8 cellular contexts compared by ENCODE assay signal in the genomic region with DNA sequence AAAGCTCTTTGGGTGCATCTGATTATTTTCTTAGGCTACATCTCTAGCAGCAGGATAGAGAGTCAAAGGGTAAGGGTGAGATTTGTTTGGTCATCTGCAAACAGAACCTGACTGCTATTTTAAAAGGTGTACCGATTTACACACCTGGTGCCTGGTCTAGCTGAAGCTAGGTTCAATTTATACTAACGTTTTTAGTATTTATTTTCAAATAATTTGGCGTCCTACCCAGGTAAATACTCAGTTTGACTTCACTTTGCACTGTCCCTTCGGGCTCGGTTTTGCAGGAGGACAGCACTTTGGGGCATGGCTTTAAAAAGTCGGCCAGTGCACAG. TPM values are rescaled to one million over a fixed set of nuclear protein-coding genes. Genes with fewer than 3 reads are reported as not detected.
DNase-seq lines count a peak whose midpoint lies in the region; ATAC-seq, FAIRE-seq and TF ChIP-seq lines count a peak whose summit lies in the region.

No MANE protein-coding gene starts in this region.

- H4K20me1 ChIP-seq in H1 (replicated peaks in 1 of 2; ENCODE audit: control insufficient read depth in 1 of 2, insufficient read depth in 2 of 2, low read length in 2 of 2): peaks cover 0 to 5% of the 10 kb centered on the region in 2 experiments

- H3K4me2 ChIP-seq in H1 (ENCODE audit: insufficient read depth in 1 of 2, low read depth in 2 of 2, low read length in 2 of 2): peak overlapping the region; percentile 88 to 93

- no peak overlapping the region for H2BK20ac ChIP-seq in H1 (ENCODE audit: low read length)

- TSS peak; percentile 80 for BruUV-seq in Caco-2 (replicated peaks; lab: Mats Ljungman, UMichigan)

- peaks cover 19 to 40% of the 10 kb centered on the region in 2 experiments for H3K79me2 ChIP-seq in H1 (ENCODE audit: control insufficient read depth in 1 of 2, insufficient read depth in 2 of 2, low read length in 2 of 2)

- peak overlapping the region; percentile 77; the same call in 1 of the 2 replicates for H2BK12ac ChIP-seq in H1 (ENCODE audit: low read depth, low read length)

- no peak for TF ChIP-seq EP300 in H1 (IDR thresholded peaks at IDR 0.05; ENCODE audit: borderline replicate concordance in 1 of 2, low read depth in 2 of 2, low read length in 2 of 2)

- no peaks in the 10 kb centered on the region for H3K9me3 Mint-ChIP-seq in Caco-2 (ENCODE audit: unreplicated experiment)

- TF ChIP-seq CTCF in Caco-2 (IDR thresholded peaks at IDR 0.05; ENCODE audit: insufficient read depth in 1 of 2, low read depth in 1 of 2, low read length in 1 of 2, severe bottlenecking in 1 of 2, unreplicated experiment in 1 of 2) (no peak), H1 (IDR thresholded peaks at IDR 0.05; ENCODE audit: control extremely low read depth in 1 of 3, insufficient read depth in 1 of 3, low read depth in 1 of 3, low read length in 3 of 3) (no peak), neutrophil (IDR thresholded peaks at IDR 0.05) (no peak)

- H3K4ac ChIP-seq in H1 (replicated peaks; ENCODE audit: insufficient read length, low read depth, low read length): peak overlapping the region; percentile 87

- H3K18ac ChIP-seq in H1 (ENCODE audit: extremely low read depth, low read length): no peak overlapping the region; the same call in 1 of the 2 replicates

- peaks cover 12% of the 10 kb centered on the region for H3K79me1 ChIP-seq in H1 (ENCODE audit: low read depth, low read length)

- TF ChIP-seq POLR2A in H1 (IDR thresholded peaks at IDR 0.05; ENCODE audit: control extremely low read depth in 1 of 2, low read depth in 2 of 2, low read length in 2 of 2): no peak

- H3K14ac ChIP-seq in H1 (ENCODE audit: insufficient read length): no peak overlapping the region

- H3K27me3 Mint-ChIP-seq in Caco-2 (ENCODE audit: insufficient read depth, unreplicated experiment): no peaks in the 10 kb centered on the region

- no peak overlapping the region for H2AFZ ChIP-seq in H1 (ENCODE audit: low read length)

- ATAC-seq in HG02798 (IDR thresholded peaks at IDR 0.05; ENCODE audit: poor library complexity, unreplicated experiment): no peak

- H3K36me3 ChIP-seq in Caco-2 (ENCODE audit: control insufficient read depth, insufficient read depth, low read length) (no peaks in the 10 kb centered on the region), H1 (ENCODE audit: control insufficient read depth in 2 of 4, insufficient read depth in 4 of 4, low read length in 3 of 4) (peaks cover 2 to 19% (median 5%) of the 10 kb centered on the region in 4 experiments; a peak in 5 of 8 replicates), neutrophil (no peaks in the 10 kb centered on the region)

- no peak overlapping the region for H2BK120ac ChIP-seq in H1 (replicated peaks; ENCODE audit: low read depth, low read length)

- no peaks in the 10 kb centered on the region for H3K9me3 ChIP-seq in Caco-2
- H3K9me3 ChIP-seq in H1 (ENCODE audit: insufficient read depth in 2 of 2, low read depth in 1 of 2, low read length in 1 of 2): no peaks in the 10 kb centered on the region
- no peaks in the 10 kb centered on the region for H3K9me3 ChIP-seq in neutrophil

- CTCF ChIA-PET in Caco-2 (lab: Charles Lee): interaction anchor here (0.6 to 3.3 kb wide), 21 partner anchors 13 to 852 kb away, joined by 3 to 30 read pairs (median 4); partner anchors contain the start of genes EFR3B, SF3B6 and UBXN2A
- CTCF ChIA-PET in H1 (lab: Charles Lee; ENCODE audit: partially characterized antibody): interaction anchor here (0.6 to 4.0 kb wide), 9 partner anchors 9 to 383 kb away, joined by 3 to 37 read pairs (median 4); no protein-coding TSS in a partner anchor

- peak overlapping the region; percentile 55 to 100 (median 90) for H3K9ac ChIP-seq in H1 (replicated peaks in 1 of 4; ENCODE audit: extremely low read depth in 1 of 4, low read depth in 3 of 4, low read length in 3 of 4)

- H3K4me1 ChIP-seq in Caco-2 (peaks cover 24% of the 10 kb centered on the region), H1 (replicated peaks in 1 of 4; ENCODE audit: control insufficient read depth in 3 of 4, insufficient read depth in 4 of 4, low read length in 3 of 4) (peaks cover 0 to 7% (median 6%) of the 10 kb centered on the region in 4 experiments; a peak in 4 of 7 replicates), neutrophil (ENCODE audit: control insufficient read depth in 1 of 2, insufficient read depth in 1 of 2, low read depth in 1 of 2, low read length in 1 of 2) (peaks cover 20 to 21% of the 10 kb centered on the region in 2 experiments)

- no peak for FAIRE-seq in H1 (lab: Jason Lieb, UNC)

- H3K36me3 Mint-ChIP-seq in Caco-2 (ENCODE audit: insufficient read depth, unreplicated experiment): peaks cover 28% of the 10 kb centered on the region

- peak overlapping the region; percentile 100; the same call in 1 of the 2 replicates for H4K8ac ChIP-seq in H1 (ENCODE audit: extremely low read depth, insufficient read depth, low read length)

- H4K5ac ChIP-seq in H1 (ENCODE audit: insufficient read length, low read depth, low read length): peak overlapping the region; percentile 57

- peaks cover 8% of the 10 kb centered on the region; the same call in 1 of the 2 replicates for H3K23me2 ChIP-seq in H1 (ENCODE audit: low read depth, low read length)

- H4K91ac ChIP-seq in H1 (replicated peaks; ENCODE audit: insufficient read length, low read length): peak overlapping the region; percentile 20

- peak overlapping the region; percentile 32 for H3K56ac ChIP-seq in H1 (replicated peaks; ENCODE audit: insufficient read length, low read depth, low read length)

- peak overlapping the region; percentile 100 for H2BK5ac ChIP-seq in H1 (ENCODE audit: low read depth, low read length)

- no peak overlapping the region for H3K23ac ChIP-seq in H1 (ENCODE audit: insufficient read length)

- H3K27me3 ChIP-seq in Caco-2 (replicated peaks; ENCODE audit: control insufficient read depth, insufficient read depth, low read length) (no peaks in the 10 kb centered on the region), H1 (replicated peaks in 1 of 4; ENCODE audit: control insufficient read depth in 3 of 4, extremely low read depth in 1 of 4, insufficient read depth in 3 of 4, low read length in 3 of 4) (no peaks in the 10 kb centered on the region), neutrophil (no peaks in the 10 kb centered on the region)

- peak overlapping the region; percentile 78 for H3K4me3 ChIP-seq in Caco-2 (ENCODE audit: low read depth, low read length)
- peak overlapping the region; percentile 74 to 98 (median 86) for H3K4me3 ChIP-seq in H1 (ENCODE audit: extremely low read depth in 1 of 4, insufficient read depth in 2 of 4, low read depth in 3 of 4, low read length in 4 of 4)
- H3K4me3 ChIP-seq in neutrophil (ENCODE audit: low read depth in 1 of 2, low read length in 1 of 2): peak overlapping the region; percentile 96 to 99

- H3K4me3 Mint-ChIP-seq in Caco-2 (ENCODE audit: unreplicated experiment): peak overlapping the region; percentile 95

- H3K27ac Mint-ChIP-seq in Caco-2 (ENCODE audit: unreplicated experiment): peak overlapping the region; percentile 99

- DNase-seq in Caco-2 (no peak), NCI-H69 (lab: John Stamatoyannopoulos, UW) (peak; percentile 48), H1 (ENCODE audit: low read depth in 1 of 2, low spot score in 2 of 2) (no peak), putamen (ENCODE audit: low spot score) (no peak), NK-92 (lab: John Stamatoyannopoulos, UW; ENCODE audit: unreplicated experiment) (no peak), NCI-H1048 (lab: John Stamatoyannopoulos, UW) (no peak)

- 6% methylated on average over 6 of the region's 6 CpGs; no CpG with 5 or more reads in 1 of the 2 experiments for WGBS in H1 (ENCODE audit: extremely low coverage in 1 of 2, insufficient coverage in 1 of 2, insufficient read length in 1 of 2, insufficient replicate concordance in 2 of 2, low coverage in 1 of 2, low lambda C conversion rate in 2 of 2, missing lambda C conversion rate in 1 of 2), 2 experiments

- no peak for TF ChIP-seq RAD21 in H1 (IDR thresholded peaks at IDR 0.05 in 1 of 2, conservative IDR thresholded peaks at IDR 0.05 in 1 of 2; ENCODE audit: low read depth in 2 of 2, low read length in 2 of 2)

- H3K4me1 Mint-ChIP-seq in Caco-2 (ENCODE audit: low read depth, unreplicated experiment): peaks cover 25% of the 10 kb centered on the region

- intact Hi-C loops in Caco-2 (cut with micrococcal nuclease; ENCODE audit: unreplicated experiment): loop anchor here (1.0 to 2.0 kb wide), 6 partner anchors 13 to 382 kb away; partner anchors contain the start of gene NCOA1

- no peak overlapping the region for H2AK5ac ChIP-seq in H1 (ENCODE audit: low read depth, low read length)

- POLR2A ChIA-PET in Caco-2 (lab: Charles Lee): interaction anchor here (0.6 to 1.7 kb wide), 11 partner anchors 13 to 670 kb away, joined by 3 to 6 read pairs (median 3); no protein-coding TSS in a partner anchor
- POLR2A ChIA-PET in H1 (lab: Charles Lee; ENCODE audit: partially characterized antibody): interaction anchor here (0.7 to 2.0 kb wide), 20 partner anchors 9 to 382 kb away, joined by 3 to 22 read pairs (median 4); no protein-coding TSS in a partner anchor

- H2BK15ac ChIP-seq in H1 (ENCODE audit: low read length): no peak overlapping the region

- H3K27ac ChIP-seq in H1 (ENCODE audit: low read depth, low read length) (peak overlapping the region; percentile 100), neutrophil (peak overlapping the region; percentile 91)

RNA-seq across cellular contexts. Expression of gene PTRHD1, which starts 0.7 kb away (rescaled TPM):
- 49.4 and 52.8 TPM in 2 replicates for total RNA-seq in Caco-2 (2022)
- 46.2 and 48.6 TPM in 2 replicates for total RNA-seq in H1 (2021; fragmentation: NEBNext Ultra II Directional; extraction: Animal tissue kit (Norgen Biotek cat#: 25700))
- polyA plus RNA-seq in H1 (2011; rRNA removed): 91.9 and 101 TPM in 2 replicates
- polyA plus RNA-seq in H1 (2011; cell fraction: cytosol; rRNA removed): 80.9 TPM
- 58.7 TPM for polyA plus RNA-seq in H1 (2011; cell fraction: nucleus; rRNA removed)
- 72.5 to 81.1 TPM (median 75.3 TPM) in 4 replicates for polyA plus RNA-seq in H1 (2012, experiment 1 of 2)
- 52.9 TPM for polyA plus RNA-seq in H1 (2012, experiment 2 of 2)
- 89.7 TPM for polyA plus RNA-seq in H1 (2013, experiment 1 of 2)
- polyA plus RNA-seq in H1 (2013, experiment 2 of 2): 84.1 TPM
- polyA minus RNA-seq in H1 (2011; rRNA and poly(A)+ RNA removed): 18.9 and 21.6 TPM in 2 replicates
- 12.1 TPM for polyA minus RNA-seq in H1 (2011; cell fraction: cytosol; rRNA and poly(A)+ RNA removed)
- 22.8 TPM for polyA minus RNA-seq in H1 (2011; cell fraction: nucleus; rRNA and poly(A)+ RNA removed)

RNA-seq across cellular contexts. Expression of gene CENPO, which starts 0.7 kb away (rescaled TPM):
- total RNA-seq in Caco-2 (2022): 54.8 and 58.3 TPM in 2 replicates
- 46.3 and 47.0 TPM in 2 replicates for total RNA-seq in H1 (2021; fragmentation: NEBNext Ultra II Directional; extraction: Animal tissue kit (Norgen Biotek cat#: 25700))
- polyA plus RNA-seq in H1 (2011; rRNA removed): 34.4 and 36.1 TPM in 2 replicates
- polyA plus RNA-seq in H1 (2011; cell fraction: cytosol; rRNA removed): 40.9 TPM
- 61.8 TPM for polyA plus RNA-seq in H1 (2011; cell fraction: nucleus; rRNA removed)
- polyA plus RNA-seq in H1 (2012, experiment 1 of 2): 34.0 to 45.9 TPM (median 38.7 TPM) in 4 replicates
- polyA plus RNA-seq in H1 (2012, experiment 2 of 2): 25.7 TPM
- 24.5 TPM for polyA plus RNA-seq in H1 (2013, experiment 1 of 2)
- polyA plus RNA-seq in H1 (2013, experiment 2 of 2): 24.1 TPM
- polyA minus RNA-seq in H1 (2011; rRNA and poly(A)+ RNA removed): 82.8 and 83.4 TPM in 2 replicates
- 34.1 TPM for polyA minus RNA-seq in H1 (2011; cell fraction: cytosol; rRNA and poly(A)+ RNA removed)
- polyA minus RNA-seq in H1 (2011; cell fraction: nucleus; rRNA and poly(A)+ RNA removed): 86.2 TPM
